In the genomic region with DNA sequence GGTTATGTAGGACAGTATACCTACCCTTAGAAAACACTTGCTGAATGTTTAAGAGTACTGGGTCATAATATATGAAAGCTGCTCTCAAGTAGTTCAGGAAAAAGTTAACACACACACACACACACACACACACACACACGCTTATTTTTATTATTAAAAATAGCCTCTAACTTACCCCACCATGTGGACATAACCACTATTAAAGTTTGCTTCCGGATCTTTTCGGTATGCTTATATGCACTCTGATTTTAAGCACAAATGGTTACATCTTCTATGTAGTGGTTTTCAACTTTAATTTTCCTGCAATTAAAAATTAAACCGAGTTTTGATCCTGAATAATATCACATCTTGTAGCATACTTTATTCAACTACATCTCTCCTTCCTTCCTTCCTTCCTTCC, we compare ENCODE assay signal across 12 cellular contexts.
"Had no signal": no experiment of that assay in that cellular context is flagged by ENCODE, and none has a peak within 500 bp of the region (broad histone marks: within the 10 kb centered on the region; RNA-seq: fewer than 3 reads in every experiment).

No MANE protein-coding gene starts in this region.

- H3K27me3 Mint-ChIP-seq: stimulated activated naive CD8-positive, alpha-beta T cell treated with anti-CD3 and anti-CD28 coated beads, Interleukin-15, Interleukin-2, amounts not matched to agents 100 ng/mL and 50 ng/mL, for 24 hours; T-cell had no signal

- ATAC-seq: left ventricle myocardium superior, sciatic nerve, T-cell had no signal

- H3K27ac ChIP-seq: ovary had no signal

- H3K4me3 Mint-ChIP-seq: activated naive CD4-positive, alpha-beta T cell treated with anti-CD3 and anti-CD28 coated beads for 36 hours; activated T-helper 1 cell treated with anti-CD3 and anti-CD28 coated beads, Interleukin-12 subunit alpha, Interleukin-12 subunit beta, Interleukin-2, Interleukin-4 antibody, amounts not matched to agents 30 ng/mL and 10 ng/mL and 1 ng/mL, durations not matched to agents 14 hours and 24 hours and 36 hours; stimulated activated naive CD8-positive, alpha-beta T cell treated with anti-CD3 and anti-CD28 coated beads, Interleukin-15, Interleukin-2, amounts not matched to agents 100 ng/mL and 50 ng/mL, for 24 hours; T-cell had no signal

- H3K27me3 ChIP-seq: ovary had no signal

- H3K36me3 ChIP-seq: ovary had no signal

- H3K9me3 ChIP-seq: ovary had no signal

- DNase-seq: activated CD4-positive, CD25-positive, alpha-beta regulatory T cell treated with anti-CD3 and anti-CD28 coated beads, Interleukin-2, amount 50 U/mL, for 72 hours; activated naive CD4-positive, alpha-beta T cell treated with anti-CD3 and anti-CD28 coated beads for 36 hours; effector CD4-positive, alpha-beta T cell; foreskin melanocyte; kidney glomerular epithelial cell; left ventricle myocardium superior; ovary; T-cell; T1000 had no signal

- H3K4me3 ChIP-seq: ovary had no signal

- H3K27ac Mint-ChIP-seq: activated naive CD4-positive, alpha-beta T cell treated with anti-CD3 and anti-CD28 coated beads for 36 hours; activated T-helper 1 cell treated with anti-CD3 and anti-CD28 coated beads, Interleukin-12 subunit alpha, Interleukin-12 subunit beta, Interleukin-2, Interleukin-4 antibody, amounts not matched to agents 30 ng/mL and 10 ng/mL and 1 ng/mL, durations not matched to agents 14 hours and 24 hours and 36 hours; stimulated activated naive CD8-positive, alpha-beta T cell treated with anti-CD3 and anti-CD28 coated beads, Interleukin-15, Interleukin-2, amounts not matched to agents 100 ng/mL and 50 ng/mL, for 24 hours had no signal

- H3K36me3 Mint-ChIP-seq: T-cell had no signal

- H3K9me3 Mint-ChIP-seq: activated naive CD4-positive, alpha-beta T cell treated with anti-CD3 and anti-CD28 coated beads for 36 hours; activated T-helper 1 cell treated with anti-CD3 and anti-CD28 coated beads, Interleukin-12 subunit alpha, Interleukin-12 subunit beta, Interleukin-2, Interleukin-4 antibody, amounts not matched to agents 30 ng/mL and 10 ng/mL and 1 ng/mL, durations not matched to agents 14 hours and 24 hours and 36 hours; stimulated activated naive CD8-positive, alpha-beta T cell treated with anti-CD3 and anti-CD28 coated beads, Interleukin-15, Interleukin-2, amounts not matched to agents 100 ng/mL and 50 ng/mL, for 24 hours; T-cell had no signal
